Comparison of ENCODE assay signal across 12 cellular contexts in the genomic region with DNA sequence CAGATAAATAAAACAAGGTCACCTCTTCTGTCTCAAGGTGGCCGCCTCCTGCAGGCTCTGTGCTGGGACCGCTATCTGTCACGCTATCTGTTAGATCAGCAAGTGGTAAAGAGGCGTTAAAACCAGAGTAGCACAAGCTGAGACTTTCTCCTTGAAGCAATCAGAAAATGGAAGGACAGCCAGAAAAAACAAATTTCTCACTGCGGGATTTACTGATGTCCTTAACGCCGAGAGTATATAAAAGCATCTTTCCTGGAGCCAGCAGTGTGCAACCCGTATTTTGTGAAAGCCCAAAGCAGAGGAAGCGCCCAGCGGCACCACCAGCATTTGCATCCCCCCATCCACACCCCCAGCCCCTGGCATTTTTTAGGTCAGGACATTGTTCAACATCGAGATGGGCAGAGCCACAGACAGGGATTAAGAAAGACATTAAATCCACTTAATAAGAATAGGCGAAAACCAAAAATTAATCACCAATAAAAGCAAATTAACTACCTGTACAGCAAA. TPM values are rescaled to one million over a fixed set of nuclear protein-coding genes. Genes with fewer than 3 reads are reported as not detected.
DNase-seq lines count a peak whose midpoint lies in the region; ATAC-seq and TF ChIP-seq lines count a peak whose summit lies in the region.
"Had no signal": no experiment of that assay in that cellular context is flagged by ENCODE, and none has a peak within 500 bp of the region (broad histone marks: within the 10 kb centered on the region; RNA-seq: fewer than 3 reads in every experiment).

No MANE protein-coding gene starts in this region.

- ATAC-seq in stimulated activated naive CD8-positive, alpha-beta T cell treated with anti-CD3 and anti-CD28 coated beads, Interleukin-15, Interleukin-2, amounts not matched to agents 100 U/mL and 50 U/mL, for 24 hours = peak; percentile 51
- ATAC-seq in stimulated activated naive CD8-positive, alpha-beta T cell treated with anti-CD3 and anti-CD28 coated beads, Interleukin-15, amount 100 ng/mL, for 72 hours = no peak
- ATAC-seq in natural killer cell = peak; percentile 89 to 100 (median 94)
- ATAC-seq: left colon had no signal

- no peaks in the 10 kb centered on the region for H3K9me3 Mint-ChIP-seq in stimulated activated naive CD8-positive, alpha-beta T cell treated with anti-CD3 and anti-CD28 coated beads, Interleukin-15, amount 100 ng/mL, for 72 hours
- H3K9me3 Mint-ChIP-seq in natural killer cell = no peaks in the 10 kb centered on the region
- H3K9me3 Mint-ChIP-seq: neural progenitor cell had no signal

- peak overlapping the region; percentile 52 for H3K4me3 ChIP-seq in coronary artery
- H3K4me3 ChIP-seq: neural progenitor cell had no signal

- in situ Hi-C loops in ACHN (cut with HindIII; ENCODE audit: low pct_ligation_motif_present, low pct_unique_long_range_greater_than_20kb, low sequenced_read_pairs) = no loop called here

- no peak overlapping the region for H3K4me3 Mint-ChIP-seq in stimulated activated naive CD8-positive, alpha-beta T cell treated with anti-CD3 and anti-CD28 coated beads, Interleukin-15, amount 100 ng/mL, for 72 hours
- peak overlapping the region; percentile 83 for H3K4me3 Mint-ChIP-seq in natural killer cell
- H3K4me3 Mint-ChIP-seq: neural progenitor cell had no signal

- intact Hi-C loops in natural killer cell (cut with micrococcal nuclease) = loop anchor here (2.0 to 5.0 kb wide), 3 partner anchors 42 to 130 kb away; no protein-coding TSS in a partner anchor

- no peak for DNase-seq in stimulated activated naive CD8-positive, alpha-beta T cell treated with anti-CD3 and anti-CD28 coated beads, Interleukin-15, Interleukin-2, amounts not matched to agents 100 U/mL and 50 U/mL, for 24 hours
- no peak for DNase-seq in stimulated activated naive CD8-positive, alpha-beta T cell treated with anti-CD3 and anti-CD28 coated beads, Interleukin-15, amount 100 ng/mL, for 72 hours
- DNase-seq in coronary artery (ENCODE audit: low spot score) (no peak), natural killer cell (peak; percentile 49), ACHN (no peak), NCI-H2081 (lab: John Stamatoyannopoulos, UW) (no peak)
- no peak for DNase-seq in stimulated activated CD4-positive, alpha-beta T cell treated with anti-CD3 and anti-CD28 coated beads, Interleukin-4, amount 100 ng/mL, for 24 hours
- DNase-seq in effector CD8-positive, alpha-beta T cell (lab: John Stamatoyannopoulos, UW) = no peak
- DNase-seq: left colon, NCI-H1694, NCI-H526 had no signal

- no peak for TF ChIP-seq CTCF in coronary artery (IDR thresholded peaks at IDR 0.05)
- TF ChIP-seq CTCF in natural killer cell (IDR thresholded peaks at IDR 0.05) = no peak

- no peaks in the 10 kb centered on the region for H3K27me3 Mint-ChIP-seq in stimulated activated naive CD8-positive, alpha-beta T cell treated with anti-CD3 and anti-CD28 coated beads, Interleukin-15, amount 100 ng/mL, for 72 hours
- H3K27me3 Mint-ChIP-seq in natural killer cell (ENCODE audit: low read depth in 2 of 2) = peaks cover 51 to 56% of the 10 kb centered on the region in 2 donors

- H3K27ac ChIP-seq in coronary artery = peak overlapping the region; percentile 23 to 79
- H3K27ac ChIP-seq: neural progenitor cell had no signal

- H3K4me1 Mint-ChIP-seq in stimulated activated naive CD8-positive, alpha-beta T cell treated with anti-CD3 and anti-CD28 coated beads, Interleukin-15, amount 100 ng/mL, for 72 hours = peaks cover under 1% of the 10 kb centered on the region
- H3K4me1 Mint-ChIP-seq in natural killer cell = peaks cover 20 to 25% of the 10 kb centered on the region in 2 donors

- no peaks in the 10 kb centered on the region for H3K36me3 Mint-ChIP-seq in natural killer cell
- H3K36me3 Mint-ChIP-seq: neural progenitor cell had no signal

- no peak overlapping the region for H3K27ac Mint-ChIP-seq in stimulated activated naive CD8-positive, alpha-beta T cell treated with anti-CD3 and anti-CD28 coated beads, Interleukin-15, amount 100 ng/mL, for 72 hours
- peak overlapping the region; percentile 65 to 76 for H3K27ac Mint-ChIP-seq in natural killer cell
- H3K27ac Mint-ChIP-seq: neural progenitor cell had no signal

RNA-seq across cellular contexts. Expression of a gene that starts 48.6 kb away (rescaled TPM):
- total RNA-seq in natural killer cell = 1,000 to 10,000 TPM; 1,579 to 2,725 (median 2,168) TPM

Comparison
In these comparisons a context has a peak if more than half of its experiments do, and no peak if none do; other contexts are left out.
1. H3K27ac Mint-ChIP-seq: peak in natural killer cell (2 of 2); none in stimulated activated naive CD8-positive, alpha-beta T cell treated with anti-CD3 and anti-CD28 coated beads, Interleukin-15, amount 100 ng/mL, for 72 hours (0 of 2).